In genomic region chr1:156894711-156895407, GRCh38 we compare ENCODE assay signal across 12 cellular contexts. TPM values are rescaled to one million over a fixed set of nuclear protein-coding genes. Genes with fewer than 3 reads are reported as not detected.
DNase-seq lines count a peak whose midpoint lies in the region; ATAC-seq and TF ChIP-seq lines count a peak whose summit lies in the region.
"Had no signal": no experiment of that assay in that cellular context is flagged by ENCODE, and none has a peak within 500 bp of the region (broad histone marks: within the 10 kb centered on the region; RNA-seq: fewer than 3 reads in every experiment).

No MANE protein-coding gene starts in this region.

- H3K27ac Mint-ChIP-seq in T-helper 17 cell: no peak overlapping the region
- H3K27ac Mint-ChIP-seq: WTC11 had no signal

- H3K27me3 ChIP-seq in liver (ENCODE audit: control insufficient read depth in 4 of 4, insufficient read depth in 4 of 4, low read length in 3 of 4) (peaks cover 0 to 4% (median 2%) of the 10 kb centered on the region in 4 donors), thoracic aorta (replicated peaks; ENCODE audit: insufficient read depth) (no peaks in the 10 kb centered on the region)

- no peak for ATAC-seq in thoracic aorta (ENCODE audit: insufficient number of reproducible peaks, low FRiP score, low read depth)
- no peak for ATAC-seq in T-helper 17 cell
- ATAC-seq: WTC11 had no signal

- peak overlapping the region in 1 of 3 donors; percentile 42 for H3K4me3 ChIP-seq in liver (ENCODE audit: low read depth in 1 of 3, low read length in 3 of 3)
- H3K4me3 ChIP-seq in thoracic aorta: peak overlapping the region; percentile 72

- H3K27me3 Mint-ChIP-seq in T-helper 17 cell: peaks cover 53% of the 10 kb centered on the region

- H3K4me1 ChIP-seq in liver (ENCODE audit: control insufficient read depth in 4 of 4, insufficient read depth in 4 of 4, low read length in 3 of 4) (peaks cover 0 to 27% (median 9%) of the 10 kb centered on the region in 4 donors), thoracic aorta (ENCODE audit: control insufficient read depth in 1 of 2, low read depth in 2 of 2) (peaks cover 17 to 65% of the 10 kb centered on the region in 2 donors)

- H3K9me3 ChIP-seq in liver (ENCODE audit: control insufficient read depth in 4 of 4, low read length in 3 of 4) (no peaks in the 10 kb centered on the region), thoracic aorta (no peaks in the 10 kb centered on the region), T-helper 17 cell (ENCODE audit: control insufficient read depth, low read length, poor library complexity, severe bottlenecking) (no peaks in the 10 kb centered on the region)

- no peak overlapping the region for H3K9ac ChIP-seq in liver (ENCODE audit: low read depth in 1 of 2, low read length in 2 of 2)

- TF ChIP-seq CTCF in liver (IDR thresholded peaks at IDR 0.05; ENCODE audit: low read depth, low read length, missing input control) (no peak), thoracic aorta (IDR thresholded peaks at IDR 0.05) (no peak)

- WGBS in liver: 69% methylated on average over 12 of the region's 12 CpGs

- H3K4me3 Mint-ChIP-seq in T-helper 17 cell: no peak overlapping the region

- H3K36me3 ChIP-seq in liver (ENCODE audit: control insufficient read depth in 4 of 4, insufficient read depth in 3 of 4, low read depth in 1 of 4, low read length in 3 of 4): no peaks in the 10 kb centered on the region
- H3K36me3 ChIP-seq in thoracic aorta: no peaks in the 10 kb centered on the region

- H3K4me1 Mint-ChIP-seq in T-helper 17 cell: peaks cover 29% of the 10 kb centered on the region

- peak; percentile 69 for DNase-seq in OCI-M1 (lab: John Stamatoyannopoulos, UW)
- DNase-seq in dermis blood vessel endothelial cell: peak; percentile 73
- no peak for DNase-seq in thoracic aorta (ENCODE audit: low spot score)
- DNase-seq in T-helper 17 cell: no peak
- DNase-seq in activated naive CD4-positive, alpha-beta T cell treated with anti-CD3 and anti-CD28 coated beads, Interleukin-2, amount 50 U/mL, for 16 hours: no peak
- no peak for DNase-seq in cortex of kidney (lab: John Stamatoyannopoulos, UW)
- no peak for DNase-seq in COLO668 (lab: John Stamatoyannopoulos, UW; ENCODE audit: unreplicated experiment)
- DNase-seq: anterior cingulate cortex; stimulated activated CD4-positive, alpha-beta T cell treated with anti-CD3 and anti-CD28 coated beads, Interleukin-12 subunit alpha, Interleukin-12 subunit beta, amount 100 ng/mL, for 4 hours had no signal

- TF ChIP-seq RAD21 in liver (IDR thresholded peaks at IDR 0.05): no peak

- peaks cover 3% of the 10 kb centered on the region for H3K36me3 Mint-ChIP-seq in T-helper 17 cell (ENCODE audit: low read depth)
- H3K36me3 Mint-ChIP-seq: WTC11 had no signal

- peak overlapping the region; percentile 22 to 75 for H3K27ac ChIP-seq in liver (ENCODE audit: low read depth in 1 of 2, low read length in 2 of 2)
- H3K27ac ChIP-seq in thoracic aorta: peak overlapping the region; percentile 79 to 82

TF ChIP-seq in liver, 16 proteins besides CTCF, POLR2A, EP300 and RAD21:
- TF ChIP-seq NR2F2 (IDR thresholded peaks at IDR 0.05): peak; percentile 76
- peak in 1 of 2 donors; percentile 17 for TF ChIP-seq RXRA (IDR thresholded peaks at IDR 0.05)
- no peak for TF ChIP-seq TAF1 (conservative IDR thresholded peaks at IDR 0.05)
- TF ChIP-seq SP1 (IDR thresholded peaks at IDR 0.05): peak; percentile 15

RNA-seq across cellular contexts. Expression of gene PEAR1, which starts 1.3 kb away (rescaled TPM):
- total RNA-seq in dermis blood vessel endothelial cell: 19.1 and 53.5 TPM in 2 replicates
- total RNA-seq in liver: 1 to 10 TPM; 2.1 to 4.4 TPM
- 1 to 10 TPM; 3.0 to 3.2 TPM for polyA plus RNA-seq in liver
- total RNA-seq in thoracic aorta: 10 to 100 TPM; 31.0 to 34.9 TPM
- 10 to 100 TPM in 1 of 2 donors, under 1 TPM in 1; 0.42 to 17.7 TPM for total RNA-seq in T-helper 17 cell

RNA-seq across cellular contexts. Expression of gene LRRC71, which starts 25.6 kb away (rescaled TPM):
- total RNA-seq in dermis blood vessel endothelial cell (0.14 and 0.34 TPM in 2 replicates), liver (not detected), thoracic aorta (not detected), T-helper 17 cell (not detected)
- polyA plus RNA-seq in liver: under 1 TPM in 1 of 2 donors, not detected in 1; 0.10 TPM
- total RNA-seq: M059J had no signal

RNA-seq across cellular contexts. Expression of gene NTRK1, which starts 34.2 kb away (rescaled TPM):
- total RNA-seq in dermis blood vessel endothelial cell: not detected in 2 replicates
- total RNA-seq in liver: under 1 TPM; 0.14 to 0.17 TPM
- under 1 TPM; 0.13 to 0.14 TPM for polyA plus RNA-seq in liver
- under 1 TPM; 0.42 to 0.81 TPM for total RNA-seq in thoracic aorta
- under 1 TPM; 0.34 to 0.67 TPM for total RNA-seq in T-helper 17 cell
- total RNA-seq: M059J had no signal

RNA-seq across cellular contexts. Expression of gene INSRR, which starts 35.9 kb away (rescaled TPM):
- not detected in 2 replicates for total RNA-seq in dermis blood vessel endothelial cell
- not detected for total RNA-seq in liver
- under 1 TPM in 1 of 2 donors, not detected in 1; 0.01 TPM for polyA plus RNA-seq in liver
- total RNA-seq in thoracic aorta: not detected
- not detected for total RNA-seq in T-helper 17 cell
- total RNA-seq: M059J had no signal

Comparison
In these comparisons a context has a peak if more than half of its experiments do, and no peak if none do; other contexts are left out.
1. DNase-seq: peak in OCI-M1 (single experiment) and dermis blood vessel endothelial cell (single experiment); none in thoracic aorta (single experiment), T-helper 17 cell (0 of 3), activated naive CD4-positive, alpha-beta T cell treated with anti-CD3 and anti-CD28 coated beads, Interleukin-2, amount 50 U/mL, for 16 hours (single experiment), cortex of kidney (single experiment) and COLO668 (single experiment).